26 cellular contexts compared by ENCODE assay signal in genomic region chr10:21249435-21249834, GRCh38.
A peak's percentile ranks its signal among the peaks of the same experiment; 100 is the strongest.
DNase-seq lines count a peak whose midpoint lies in the region; ATAC-seq, FAIRE-seq and TF ChIP-seq lines count a peak whose summit lies in the region.
"Had no signal": no experiment of that assay in that cellular context is flagged by ENCODE, and none has a peak within 500 bp of the region (broad histone marks: within the 10 kb centered on the region; RNA-seq: fewer than 3 reads in every experiment).

No MANE protein-coding gene starts in this region.

- no peaks in the 10 kb centered on the region for H3K36me3 Mint-ChIP-seq in activated T-helper 17 cell treated with anti-CD3 and anti-CD28 coated beads, Interleukin-2, amount 50 U/mL, for 72 hours (ENCODE audit: low read depth)
- H3K36me3 Mint-ChIP-seq: CD14-positive monocyte; CD8-positive, alpha-beta memory T cell had no signal

- TF ChIP-seq CTCF in kidney (IDR thresholded peaks at IDR 0.05; ENCODE audit: borderline replicate concordance, extremely low read depth, insufficient read depth): no peak

- no peaks in the 10 kb centered on the region for H3K9me3 ChIP-seq in kidney (ENCODE audit: control insufficient read depth in 1 of 2, low read length in 2 of 2)
- H3K9me3 ChIP-seq in small intestine (ENCODE audit: control insufficient read depth, low read depth): no peaks in the 10 kb centered on the region
- H3K9me3 ChIP-seq: A549, BE2C had no signal

- no peak overlapping the region for H3K27ac Mint-ChIP-seq in activated T-helper 17 cell treated with anti-CD3 and anti-CD28 coated beads, Interleukin-2, amount 50 U/mL, for 72 hours
- H3K27ac Mint-ChIP-seq: CD14-positive monocyte; CD4-positive, alpha-beta T cell; CD8-positive, alpha-beta memory T cell; GM23338; H9 had no signal

- H3K4me1 Mint-ChIP-seq in activated T-helper 17 cell treated with anti-CD3 and anti-CD28 coated beads, Interleukin-2, amount 50 U/mL, for 72 hours: no peaks in the 10 kb centered on the region
- H3K4me1 Mint-ChIP-seq: CD14-positive monocyte; CD8-positive, alpha-beta memory T cell; GM23338; H9 had no signal

- H3K36me3 ChIP-seq in kidney (ENCODE audit: control insufficient read depth in 1 of 2, insufficient read depth in 2 of 2, low read length in 2 of 2) (no peaks in the 10 kb centered on the region), small intestine (ENCODE audit: control insufficient read depth in 2 of 2, insufficient read depth in 2 of 2, low read length in 2 of 2) (no peaks in the 10 kb centered on the region)
- H3K36me3 ChIP-seq: BE2C; BLaER1 treated with 17β-estradiol and CSF1 and Interleukin-3, amounts not matched to agents 10 nM and 100 nM had no signal

- intact Hi-C loops in kidney (cut with DNase I): no loop called here

- no peaks in the 10 kb centered on the region for H3K9me3 Mint-ChIP-seq in activated T-helper 17 cell treated with anti-CD3 and anti-CD28 coated beads, Interleukin-2, amount 50 U/mL, for 72 hours
- H3K9me3 Mint-ChIP-seq: CD4-positive, alpha-beta T cell; GM23338; H9 had no signal

- no peak overlapping the region for H3K4me3 ChIP-seq in kidney (ENCODE audit: low read length in 2 of 2)
- no peak overlapping the region for H3K4me3 ChIP-seq in small intestine (ENCODE audit: low read depth in 1 of 2, low read length in 2 of 2)
- H3K4me3 ChIP-seq: A549; BLaER1 treated with 17β-estradiol and CSF1 and Interleukin-3, amounts not matched to agents 10 nM and 100 nM; GM23338 had no signal

- DNase-seq in RCC 7860 (ENCODE audit: low spot score) (no peak), kidney (no peak), small intestine (no peak)
- DNase-seq: 8988T; ACHN; AML-193; BE2C; CD4-positive, alpha-beta T cell; CD8-positive, alpha-beta memory T cell; DMS 273 treated with DMSO at 0.1 percent for 48 hours; DMS79; EL; GF-D8; H9 had no signal

- H3K27me3 ChIP-seq in small intestine (ENCODE audit: control insufficient read depth in 2 of 2, insufficient read depth in 2 of 2, low read length in 2 of 2): no peaks in the 10 kb centered on the region
- H3K27me3 ChIP-seq: BE2C; BLaER1 treated with 17β-estradiol and CSF1 and Interleukin-3, amounts not matched to agents 10 nM and 100 nM had no signal

- peaks cover 23% of the 10 kb centered on the region for H3K27me3 Mint-ChIP-seq in activated T-helper 17 cell treated with anti-CD3 and anti-CD28 coated beads, Interleukin-2, amount 50 U/mL, for 72 hours

- ATAC-seq in HG03469 (IDR thresholded peaks at IDR 0.05; ENCODE audit: unreplicated experiment): no peak
- no peak for ATAC-seq in activated T-helper 17 cell treated with anti-CD3 and anti-CD28 coated beads, Interleukin-2, amount 50 U/mL, for 72 hours (replicated peaks)
- ATAC-seq in HG03571 (IDR thresholded peaks at IDR 0.05; ENCODE audit: unreplicated experiment): no peak
- ATAC-seq: A549, GM23338, HCT116 had no signal

- H3K4me3 Mint-ChIP-seq in activated T-helper 17 cell treated with anti-CD3 and anti-CD28 coated beads, Interleukin-2, amount 50 U/mL, for 72 hours: no peak overlapping the region
- H3K4me3 Mint-ChIP-seq: CD14-positive monocyte; CD4-positive, alpha-beta T cell; CD8-positive, alpha-beta memory T cell; GM23338; H9 had no signal

- no peak overlapping the region for H3K9ac ChIP-seq in kidney (ENCODE audit: low read length in 2 of 2)
- H3K9ac ChIP-seq: BLaER1 treated with 17β-estradiol and CSF1 and Interleukin-3, amounts not matched to agents 10 nM and 100 nM had no signal

- H3K4me1 ChIP-seq in kidney (ENCODE audit: control insufficient read depth in 1 of 2, insufficient read depth in 1 of 2, low read depth in 1 of 2, low read length in 2 of 2) (no peaks in the 10 kb centered on the region), small intestine (ENCODE audit: control insufficient read depth in 2 of 2, insufficient read depth in 1 of 2, low read depth in 1 of 2, low read length in 1 of 2) (no peaks in the 10 kb centered on the region)
- H3K4me1 ChIP-seq: A549, BE2C had no signal

- FAIRE-seq in RCC 7860 (lab: Jason Lieb, UNC) (peak; percentile 81), colon (lab: Jason Lieb, UNC) (peak; percentile 21), kidney (lab: Jason Lieb, UNC) (peak; percentile 91), small intestine (lab: Jason Lieb, UNC) (peak; percentile 55)
- FAIRE-seq: A549, D721Med, GM12891, GM18507 had no signal

- no peak overlapping the region for H3K27ac ChIP-seq in kidney (ENCODE audit: low read depth in 2 of 2, low read length in 2 of 2)
- no peak overlapping the region for H3K27ac ChIP-seq in small intestine (ENCODE audit: low read depth in 1 of 2, low read length in 1 of 2)
- H3K27ac ChIP-seq: A549; BLaER1 treated with 17β-estradiol and CSF1 and Interleukin-3, amounts not matched to agents 10 nM and 100 nM had no signal

- WGBS in small intestine, 3 donors: 92 to 95% (median 95%) methylated on average over 1 of the region's 1 CpG
